ENCODE assay signal across 1 cellular context in the genomic region with DNA sequence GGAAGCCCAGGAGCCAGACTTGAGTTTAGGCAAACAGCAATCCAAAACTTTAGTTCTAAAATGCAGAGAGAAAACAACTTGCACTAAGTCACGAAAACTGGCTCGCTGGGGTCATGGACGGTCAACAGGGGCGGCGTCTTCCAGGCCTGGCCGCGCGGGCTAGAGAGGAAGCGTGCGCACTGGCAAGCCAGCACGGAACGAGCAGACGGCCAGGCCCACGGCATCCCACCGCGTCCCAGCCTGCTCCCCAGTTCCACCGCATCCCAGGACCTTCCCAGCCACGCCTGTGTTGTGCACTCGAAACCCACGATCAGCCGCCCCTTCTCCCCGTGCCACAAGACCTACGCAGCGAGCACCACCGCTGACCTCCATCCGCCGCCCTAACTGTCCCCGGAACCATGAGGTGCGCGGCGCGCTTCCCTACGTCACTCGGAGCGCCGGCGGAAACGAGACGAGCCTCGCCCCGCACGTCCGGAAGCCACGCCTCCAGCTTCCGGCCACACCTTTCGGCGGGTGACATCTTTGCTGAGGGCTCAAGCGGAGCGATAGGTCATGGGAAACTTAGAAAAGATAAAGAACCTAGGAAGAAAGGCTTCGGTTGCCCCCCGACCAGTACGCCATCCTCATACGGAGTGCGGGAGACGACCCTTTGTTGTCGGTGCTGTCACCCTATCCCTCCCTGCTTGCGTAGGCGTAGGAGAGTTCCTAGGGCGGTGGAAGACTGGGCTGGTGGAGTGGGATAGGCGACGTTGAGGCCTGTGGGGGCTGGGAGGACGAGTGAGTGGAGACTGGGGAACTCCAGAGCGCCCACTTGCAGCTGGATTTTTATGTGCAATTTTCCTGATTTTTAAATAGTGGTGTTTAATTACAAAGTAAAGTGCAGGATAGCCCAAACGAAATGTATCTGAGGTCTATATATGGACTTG.
TF ChIP-seq lines count a peak whose summit lies in the region.

TSS of gene TBRG4 (minus strand) at position 400 of the 926 bp plus-strand sequence. CDS start 2,460 bp downstream, outside the sequence.

TF ChIP-seq in H1, 55 proteins besides CTCF, POLR2A, EP300 and RAD21 (continues in another document):
- TF ChIP-seq, protein P1, sequence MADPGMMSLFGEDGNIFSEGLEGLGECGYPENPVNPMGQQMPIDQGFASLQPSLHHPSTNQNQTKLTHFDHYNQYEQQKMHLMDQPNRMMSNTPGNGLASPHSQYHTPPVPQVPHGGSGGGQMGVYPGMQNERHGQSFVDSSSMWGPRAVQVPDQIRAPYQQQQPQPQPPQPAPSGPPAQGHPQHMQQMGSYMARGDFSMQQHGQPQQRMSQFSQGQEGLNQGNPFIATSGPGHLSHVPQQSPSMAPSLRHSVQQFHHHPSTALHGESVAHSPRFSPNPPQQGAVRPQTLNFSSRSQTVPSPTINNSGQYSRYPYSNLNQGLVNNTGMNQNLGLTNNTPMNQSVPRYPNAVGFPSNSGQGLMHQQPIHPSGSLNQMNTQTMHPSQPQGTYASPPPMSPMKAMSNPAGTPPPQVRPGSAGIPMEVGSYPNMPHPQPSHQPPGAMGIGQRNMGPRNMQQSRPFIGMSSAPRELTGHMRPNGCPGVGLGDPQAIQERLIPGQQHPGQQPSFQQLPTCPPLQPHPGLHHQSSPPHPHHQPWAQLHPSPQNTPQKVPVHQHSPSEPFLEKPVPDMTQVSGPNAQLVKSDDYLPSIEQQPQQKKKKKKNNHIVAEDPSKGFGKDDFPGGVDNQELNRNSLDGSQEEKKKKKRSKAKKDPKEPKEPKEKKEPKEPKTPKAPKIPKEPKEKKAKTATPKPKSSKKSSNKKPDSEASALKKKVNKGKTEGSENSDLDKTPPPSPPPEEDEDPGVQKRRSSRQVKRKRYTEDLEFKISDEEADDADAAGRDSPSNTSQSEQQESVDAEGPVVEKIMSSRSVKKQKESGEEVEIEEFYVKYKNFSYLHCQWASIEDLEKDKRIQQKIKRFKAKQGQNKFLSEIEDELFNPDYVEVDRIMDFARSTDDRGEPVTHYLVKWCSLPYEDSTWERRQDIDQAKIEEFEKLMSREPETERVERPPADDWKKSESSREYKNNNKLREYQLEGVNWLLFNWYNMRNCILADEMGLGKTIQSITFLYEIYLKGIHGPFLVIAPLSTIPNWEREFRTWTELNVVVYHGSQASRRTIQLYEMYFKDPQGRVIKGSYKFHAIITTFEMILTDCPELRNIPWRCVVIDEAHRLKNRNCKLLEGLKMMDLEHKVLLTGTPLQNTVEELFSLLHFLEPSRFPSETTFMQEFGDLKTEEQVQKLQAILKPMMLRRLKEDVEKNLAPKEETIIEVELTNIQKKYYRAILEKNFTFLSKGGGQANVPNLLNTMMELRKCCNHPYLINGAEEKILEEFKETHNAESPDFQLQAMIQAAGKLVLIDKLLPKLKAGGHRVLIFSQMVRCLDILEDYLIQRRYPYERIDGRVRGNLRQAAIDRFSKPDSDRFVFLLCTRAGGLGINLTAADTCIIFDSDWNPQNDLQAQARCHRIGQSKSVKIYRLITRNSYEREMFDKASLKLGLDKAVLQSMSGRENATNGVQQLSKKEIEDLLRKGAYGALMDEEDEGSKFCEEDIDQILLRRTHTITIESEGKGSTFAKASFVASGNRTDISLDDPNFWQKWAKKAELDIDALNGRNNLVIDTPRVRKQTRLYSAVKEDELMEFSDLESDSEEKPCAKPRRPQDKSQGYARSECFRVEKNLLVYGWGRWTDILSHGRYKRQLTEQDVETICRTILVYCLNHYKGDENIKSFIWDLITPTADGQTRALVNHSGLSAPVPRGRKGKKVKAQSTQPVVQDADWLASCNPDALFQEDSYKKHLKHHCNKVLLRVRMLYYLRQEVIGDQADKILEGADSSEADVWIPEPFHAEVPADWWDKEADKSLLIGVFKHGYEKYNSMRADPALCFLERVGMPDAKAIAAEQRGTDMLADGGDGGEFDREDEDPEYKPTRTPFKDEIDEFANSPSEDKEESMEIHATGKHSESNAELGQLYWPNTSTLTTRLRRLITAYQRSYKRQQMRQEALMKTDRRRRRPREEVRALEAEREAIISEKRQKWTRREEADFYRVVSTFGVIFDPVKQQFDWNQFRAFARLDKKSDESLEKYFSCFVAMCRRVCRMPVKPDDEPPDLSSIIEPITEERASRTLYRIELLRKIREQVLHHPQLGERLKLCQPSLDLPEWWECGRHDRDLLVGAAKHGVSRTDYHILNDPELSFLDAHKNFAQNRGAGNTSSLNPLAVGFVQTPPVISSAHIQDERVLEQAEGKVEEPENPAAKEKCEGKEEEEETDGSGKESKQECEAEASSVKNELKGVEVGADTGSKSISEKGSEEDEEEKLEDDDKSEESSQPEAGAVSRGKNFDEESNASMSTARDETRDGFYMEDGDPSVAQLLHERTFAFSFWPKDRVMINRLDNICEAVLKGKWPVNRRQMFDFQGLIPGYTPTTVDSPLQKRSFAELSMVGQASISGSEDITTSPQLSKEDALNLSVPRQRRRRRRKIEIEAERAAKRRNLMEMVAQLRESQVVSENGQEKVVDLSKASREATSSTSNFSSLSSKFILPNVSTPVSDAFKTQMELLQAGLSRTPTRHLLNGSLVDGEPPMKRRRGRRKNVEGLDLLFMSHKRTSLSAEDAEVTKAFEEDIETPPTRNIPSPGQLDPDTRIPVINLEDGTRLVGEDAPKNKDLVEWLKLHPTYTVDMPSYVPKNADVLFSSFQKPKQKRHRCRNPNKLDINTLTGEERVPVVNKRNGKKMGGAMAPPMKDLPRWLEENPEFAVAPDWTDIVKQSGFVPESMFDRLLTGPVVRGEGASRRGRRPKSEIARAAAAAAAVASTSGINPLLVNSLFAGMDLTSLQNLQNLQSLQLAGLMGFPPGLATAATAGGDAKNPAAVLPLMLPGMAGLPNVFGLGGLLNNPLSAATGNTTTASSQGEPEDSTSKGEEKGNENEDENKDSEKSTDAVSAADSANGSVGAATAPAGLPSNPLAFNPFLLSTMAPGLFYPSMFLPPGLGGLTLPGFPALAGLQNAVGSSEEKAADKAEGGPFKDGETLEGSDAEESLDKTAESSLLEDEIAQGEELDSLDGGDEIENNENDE (IDR thresholded peaks at IDR 0.05; ENCODE audit: insufficient replicate concordance, low read length) = no peak
- TF ChIP-seq USF2 (IDR thresholded peaks at IDR 0.05; ENCODE audit: low read length) = no peak
- no peak for TF ChIP-seq SIRT6 (IDR thresholded peaks at IDR 0.05; ENCODE audit: low read length)
- TF ChIP-seq TBP (IDR thresholded peaks at IDR 0.05; ENCODE audit: low read depth, low read length) = peak; percentile 86; the same call in 1 of the 2 replicates
- no peak for TF ChIP-seq FOSL1 (IDR thresholded peaks at IDR 0.05; ENCODE audit: insufficient read depth, low read depth, low read length)
- no peak for TF ChIP-seq CHD1 (IDR thresholded peaks at IDR 0.05; ENCODE audit: low read depth, low read length)
- no peak for TF ChIP-seq KDM1A (IDR thresholded peaks at IDR 0.05; ENCODE audit: borderline replicate concordance, low read length)
- TF ChIP-seq SIN3A (conservative IDR thresholded peaks at IDR 0.05 in 1 of 2, IDR thresholded peaks at IDR 0.05 in 1 of 2; ENCODE audit: low read depth in 1 of 2, low read length in 2 of 2) = peak; percentile 72 to 98; a peak in 3 of 4 replicates
- TF ChIP-seq GTF2F1 (IDR thresholded peaks at IDR 0.05; ENCODE audit: borderline replicate concordance, low read depth, low read length) = peak; percentile 53
- TF ChIP-seq TEAD4 (IDR thresholded peaks at IDR 0.05; ENCODE audit: low read depth, low read length) = no peak
- TF ChIP-seq, protein P2, sequence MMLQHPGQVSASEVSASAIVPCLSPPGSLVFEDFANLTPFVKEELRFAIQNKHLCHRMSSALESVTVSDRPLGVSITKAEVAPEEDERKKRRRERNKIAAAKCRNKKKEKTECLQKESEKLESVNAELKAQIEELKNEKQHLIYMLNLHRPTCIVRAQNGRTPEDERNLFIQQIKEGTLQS (IDR thresholded peaks at IDR 0.05; ENCODE audit: insufficient read depth, low read depth, low read length) = peak; percentile 88
- peak; percentile 93 for TF ChIP-seq ASH2L (IDR thresholded peaks at IDR 0.05; ENCODE audit: low read length)
- TF ChIP-seq, protein P3, sequence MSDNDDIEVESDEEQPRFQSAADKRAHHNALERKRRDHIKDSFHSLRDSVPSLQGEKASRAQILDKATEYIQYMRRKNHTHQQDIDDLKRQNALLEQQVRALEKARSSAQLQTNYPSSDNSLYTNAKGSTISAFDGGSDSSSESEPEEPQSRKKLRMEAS (IDR thresholded peaks at IDR 0.05) = peak; percentile 99
- peak; percentile 43; the same call in 1 of the 2 replicates for TF ChIP-seq JUND (IDR thresholded peaks at IDR 0.05; ENCODE audit: low read length)
- no peak for TF ChIP-seq CTBP2 (IDR thresholded peaks at IDR 0.05; ENCODE audit: borderline replicate concordance, insufficient read depth, insufficient read length, low read length)
- TF ChIP-seq YY1 (IDR thresholded peaks at IDR 0.05; ENCODE audit: low read depth, low read length) = peak; percentile 85
- TF ChIP-seq BCL11A (IDR thresholded peaks at IDR 0.05; ENCODE audit: low read depth in 2 of 2, low read length in 2 of 2) = no peak
- no peak for TF ChIP-seq RNF2 (IDR thresholded peaks at IDR 0.05; ENCODE audit: borderline replicate concordance, low read depth, low read length, missing control alignments, poor library complexity, severe bottlenecking)
- no peak for TF ChIP-seq SP2 (IDR thresholded peaks at IDR 0.05; ENCODE audit: low read length)
- no peak for TF ChIP-seq HDAC6 (IDR thresholded peaks at IDR 0.05; ENCODE audit: low read depth, low read length)
- no peak for TF ChIP-seq CBX8 (IDR thresholded peaks at IDR 0.05; ENCODE audit: borderline replicate concordance, low read depth, low read length)
- TF ChIP-seq TCF12 (IDR thresholded peaks at IDR 0.05; ENCODE audit: low read depth, low read length) = no peak
- peak; percentile 90 for TF ChIP-seq TAF7 (optimal IDR thresholded peaks at IDR 0.05; ENCODE audit: borderline replicate concordance, low read depth, low read length)
- TF ChIP-seq BRCA1 (IDR thresholded peaks at IDR 0.05; ENCODE audit: low read depth, low read length) = no peak
- no peak for TF ChIP-seq SIX5 (IDR thresholded peaks at IDR 0.05; ENCODE audit: low read depth, low read length)
- TF ChIP-seq EZH2 (IDR thresholded peaks at IDR 0.05; ENCODE audit: low read depth, low read length, severe bottlenecking) = no peak
- no peak; the same call in 1 of the 2 replicates for TF ChIP-seq CHD2 (IDR thresholded peaks at IDR 0.05; ENCODE audit: low read length)
- TF ChIP-seq, protein P4, sequence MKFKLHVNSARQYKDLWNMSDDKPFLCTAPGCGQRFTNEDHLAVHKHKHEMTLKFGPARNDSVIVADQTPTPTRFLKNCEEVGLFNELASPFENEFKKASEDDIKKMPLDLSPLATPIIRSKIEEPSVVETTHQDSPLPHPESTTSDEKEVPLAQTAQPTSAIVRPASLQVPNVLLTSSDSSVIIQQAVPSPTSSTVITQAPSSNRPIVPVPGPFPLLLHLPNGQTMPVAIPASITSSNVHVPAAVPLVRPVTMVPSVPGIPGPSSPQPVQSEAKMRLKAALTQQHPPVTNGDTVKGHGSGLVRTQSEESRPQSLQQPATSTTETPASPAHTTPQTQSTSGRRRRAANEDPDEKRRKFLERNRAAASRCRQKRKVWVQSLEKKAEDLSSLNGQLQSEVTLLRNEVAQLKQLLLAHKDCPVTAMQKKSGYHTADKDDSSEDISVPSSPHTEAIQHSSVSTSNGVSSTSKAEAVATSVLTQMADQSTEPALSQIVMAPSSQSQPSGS (IDR thresholded peaks at IDR 0.05; ENCODE audit: low read length) = peak; percentile 21; the same call in 1 of the 2 replicates
- TF ChIP-seq KDM5A (IDR thresholded peaks at IDR 0.05; ENCODE audit: low read length) = peak; percentile 92
- TF ChIP-seq ZNF274 (IDR thresholded peaks at IDR 0.05; ENCODE audit: borderline replicate concordance, extremely low read depth, low read length) = no peak
- peak; percentile 99 for TF ChIP-seq CREB1 (IDR thresholded peaks at IDR 0.05)
- TF ChIP-seq BACH1 (IDR thresholded peaks at IDR 0.05; ENCODE audit: low read length) = no peak
- peak; percentile 96 for TF ChIP-seq KDM4A (IDR thresholded peaks at IDR 0.05; ENCODE audit: low read depth, low read length, severe bottlenecking)
- TF ChIP-seq CEBPB (IDR thresholded peaks at IDR 0.05; ENCODE audit: low read depth, low read length) = no peak
- no peak for TF ChIP-seq POU5F1 (IDR thresholded peaks at IDR 0.05; ENCODE audit: low read depth, low read length)
- TF ChIP-seq HDAC2 (IDR thresholded peaks at IDR 0.05; ENCODE audit: borderline replicate concordance in 1 of 2, low read depth in 2 of 2, low read length in 2 of 2) = peak in 1 of 2 experiments; percentile 5; a peak in 2 of 4 replicates
- no peak for TF ChIP-seq NRF1 (IDR thresholded peaks at IDR 0.05; ENCODE audit: low read depth, low read length)
- TF ChIP-seq RFX5 (IDR thresholded peaks at IDR 0.05; ENCODE audit: borderline replicate concordance, low read depth, low read length) = no peak
- TF ChIP-seq SUZ12 (IDR thresholded peaks at IDR 0.05; ENCODE audit: low read length) = no peak
- peak; percentile 99 for TF ChIP-seq TAF1 (IDR thresholded peaks at IDR 0.05; ENCODE audit: low read depth, low read length)
- peak; percentile 57 for TF ChIP-seq RBBP5 (IDR thresholded peaks at IDR 0.05; ENCODE audit: borderline replicate concordance, low read depth, low read length)
- TF ChIP-seq MAFK (IDR thresholded peaks at IDR 0.05; ENCODE audit: low read depth, low read length) = no peak
- no peak for TF ChIP-seq RXRA (IDR thresholded peaks at IDR 0.05; ENCODE audit: insufficient read depth, low read depth, low read length)
- peak; percentile 83 for TF ChIP-seq SRF (IDR thresholded peaks at IDR 0.05; ENCODE audit: low read depth, low read length)
- TF ChIP-seq PHF8 (conservative IDR thresholded peaks at IDR 0.05; ENCODE audit: low read depth, low read length) = peak; percentile 98
- peak; percentile 72; the same call in 1 of the 2 replicates for TF ChIP-seq GABPA (IDR thresholded peaks at IDR 0.05; ENCODE audit: borderline replicate concordance, insufficient read depth, low read length)
- TF ChIP-seq JUN (IDR thresholded peaks at IDR 0.05; ENCODE audit: low read depth, low read length) = no peak
- TF ChIP-seq SAP30 (IDR thresholded peaks at IDR 0.05; ENCODE audit: insufficient read depth, insufficient replicate concordance, low read length) = no peak
- no peak for TF ChIP-seq SP4 (IDR thresholded peaks at IDR 0.05; ENCODE audit: low read length)
- TF ChIP-seq CBX5 (IDR thresholded peaks at IDR 0.05; ENCODE audit: low read depth, low read length) = no peak
- TF ChIP-seq EGR1 (IDR thresholded peaks at IDR 0.05; ENCODE audit: borderline replicate concordance, low read depth, low read length) = peak; percentile 54; the same call in 1 of the 2 replicates
- peak; percentile 99 for TF ChIP-seq POLR2AphosphoS5 (IDR thresholded peaks at IDR 0.05; ENCODE audit: low read depth, low read length)
- no peak for TF ChIP-seq NANOG (IDR thresholded peaks at IDR 0.05; ENCODE audit: insufficient read depth, low read depth, low read length, poor library complexity, severe bottlenecking)
